ENCODE assay signal across 19 cellular contexts in genomic region chr9:109027176-109027575, GRCh38. TPM values are rescaled to one million over a fixed set of nuclear protein-coding genes. Genes with fewer than 3 reads are reported as not detected.
DNase-seq lines count a peak whose midpoint lies in the region; ATAC-seq, FAIRE-seq and TF ChIP-seq lines count a peak whose summit lies in the region.
"Had no signal": no experiment of that assay in that cellular context is flagged by ENCODE, and none has a peak within 500 bp of the region (broad histone marks: within the 10 kb centered on the region; RNA-seq: fewer than 3 reads in every experiment).

No MANE protein-coding gene starts in this region.

- H3K27ac Mint-ChIP-seq in progenitor cell of endocrine pancreas (no peak overlapping the region), Caco-2 (ENCODE audit: unreplicated experiment) (no peak overlapping the region)
- no peak overlapping the region for H3K27ac Mint-ChIP-seq in activated T-cell treated with anti-CD3 and anti-CD28 coated beads, Interleukin-2, amount 50 U/mL, for 72 hours

- TF ChIP-seq CTCF in WERI-Rb-1 (IDR thresholded peaks at IDR 0.05; ENCODE audit: low read depth, low read length) (no peak), endothelial cell of umbilical vein (IDR thresholded peaks at IDR 0.05; ENCODE audit: extremely low read depth in 1 of 2, insufficient read depth in 1 of 2, low read depth in 1 of 2, low read length in 2 of 2) (no peak), transverse colon (IDR thresholded peaks at IDR 0.05) (no peak), progenitor cell of endocrine pancreas (IDR thresholded peaks at IDR 0.05; ENCODE audit: unreplicated experiment) (no peak), Caco-2 (IDR thresholded peaks at IDR 0.05; ENCODE audit: insufficient read depth in 1 of 2, low read depth in 1 of 2, low read length in 1 of 2, severe bottlenecking in 1 of 2, unreplicated experiment in 1 of 2) (no peak)

- intact Hi-C loops in endothelial cell of umbilical vein (cut with micrococcal nuclease), result no loop called here
- intact Hi-C loops in transverse colon (cut with DNase I; ENCODE audit: low total_unique reads), result no loop called here
- intact Hi-C loops in Caco-2 (cut with micrococcal nuclease; ENCODE audit: unreplicated experiment), result no loop called here

- H3K4me3 ChIP-seq in WERI-Rb-1 (ENCODE audit: low read depth, low read length) (no peak overlapping the region), endothelial cell of umbilical vein (replicated peaks in 1 of 3; ENCODE audit: insufficient read depth in 1 of 3, low read depth in 1 of 3, low read length in 3 of 3) (no peak overlapping the region), transverse colon (no peak overlapping the region), Caco-2 (ENCODE audit: low read depth, low read length) (no peak overlapping the region)
- H3K4me3 ChIP-seq: gastrocnemius medialis, mucosa of descending colon had no signal

- TF ChIP-seq POLR2A in endothelial cell of umbilical vein (IDR thresholded peaks at IDR 0.05; ENCODE audit: low read depth, low read length) (no peak), transverse colon (IDR thresholded peaks at IDR 0.05) (no peak)

- BruUV-seq in endothelial cell of umbilical vein (replicated peaks; lab: Mats Ljungman, UMichigan) (no TSS peak), Caco-2 (replicated peaks; lab: Mats Ljungman, UMichigan) (no TSS peak)

- no peaks in the 10 kb centered on the region for H3K27me3 ChIP-seq in WERI-Rb-1 (ENCODE audit: insufficient read depth, low read depth, severe bottlenecking)
- H3K27me3 ChIP-seq in endothelial cell of umbilical vein (ENCODE audit: control insufficient read depth in 2 of 2, insufficient read depth in 2 of 2, low read length in 2 of 2), result no peaks in the 10 kb centered on the region
- H3K27me3 ChIP-seq in transverse colon, result no peaks in the 10 kb centered on the region
- H3K27me3 ChIP-seq in Caco-2 (replicated peaks; ENCODE audit: control insufficient read depth, insufficient read depth, low read length), result no peaks in the 10 kb centered on the region
- H3K27me3 ChIP-seq: BE2C, gastrocnemius medialis had no signal

- peak; percentile 19 for DNase-seq in WERI-Rb-1
- DNase-seq in endothelial cell of umbilical vein (ENCODE audit: low read depth, low spot score), result peak; percentile 51
- DNase-seq in left lobe of liver (ENCODE audit: low spot score), result no peak
- no peak for DNase-seq in transverse colon
- no peak for DNase-seq in progenitor cell of endocrine pancreas (ENCODE audit: low spot score, unreplicated experiment)
- no peak for DNase-seq in Caco-2
- no peak for DNase-seq in DMS79 treated with DMSO at 0.1 percent for 48 hours (lab: John Stamatoyannopoulos, UW)
- DNase-seq in activated T-cell treated with anti-CD3 and anti-CD28 coated beads, Interleukin-2, amount 50 U/mL, for 72 hours, result no peak
- DNase-seq: activated CD4-positive, alpha-beta T cell treated with anti-CD3 and anti-CD28 coated beads for 48 hours; BE2C; Calu3; gastrocnemius medialis; mucosa of descending colon; NCI-H1092 treated with DMSO at 0.1 percent for 48 hours; NCI-H524; nucleus accumbens; stimulated activated naive CD4-positive, alpha-beta T cell; trophoblast cell had no signal

- ATAC-seq in left lobe of liver, result peak; percentile 14
- ATAC-seq in activated T-cell treated with anti-CD3 and anti-CD28 coated beads, Interleukin-2, amount 50 U/mL, for 72 hours (replicated peaks in 1 of 2), result no peak
- ATAC-seq: gastrocnemius medialis, mucosa of descending colon had no signal

- no peak for TF ChIP-seq EP300 in transverse colon (IDR thresholded peaks at IDR 0.05; ENCODE audit: low read depth)

- no peak overlapping the region for H3K4me2 ChIP-seq in endothelial cell of umbilical vein (ENCODE audit: insufficient read depth, low read length)

- peak; percentile 35 for FAIRE-seq in endothelial cell of umbilical vein (lab: Jason Lieb, UNC)
- FAIRE-seq: endometrium had no signal

- H3K36me3 Mint-ChIP-seq in progenitor cell of endocrine pancreas (ENCODE audit: insufficient read depth) (peaks cover 6% of the 10 kb centered on the region), Caco-2 (ENCODE audit: insufficient read depth, unreplicated experiment) (peaks cover 76% of the 10 kb centered on the region)
- peaks cover 0 to 10% of the 10 kb centered on the region in 2 donors for H3K36me3 Mint-ChIP-seq in activated T-cell treated with anti-CD3 and anti-CD28 coated beads, Interleukin-2, amount 50 U/mL, for 72 hours (ENCODE audit: insufficient read depth in 2 of 2)

- dilution Hi-C loops in endothelial cell of umbilical vein (cut with MboI; ENCODE audit: extremely low pct_ligation_motif_present, low sequenced_read_pairs), result no loop called here

- H2AFZ ChIP-seq in endothelial cell of umbilical vein (ENCODE audit: low read depth, low read length), result no peak overlapping the region

- H3K9me1 ChIP-seq in endothelial cell of umbilical vein (replicated peaks; ENCODE audit: control insufficient read depth, extremely low read depth, insufficient read depth, low read length), result no peaks in the 10 kb centered on the region

- H4K20me1 ChIP-seq in endothelial cell of umbilical vein (replicated peaks; ENCODE audit: control insufficient read depth, extremely low read depth, insufficient read depth, low read length), result no peaks in the 10 kb centered on the region

- H3K9me3 ChIP-seq in WERI-Rb-1 (ENCODE audit: severe bottlenecking) (no peaks in the 10 kb centered on the region), endothelial cell of umbilical vein (replicated peaks; ENCODE audit: control insufficient read depth, insufficient read depth, low read length) (no peaks in the 10 kb centered on the region), transverse colon (no peaks in the 10 kb centered on the region), Caco-2 (no peaks in the 10 kb centered on the region)
- H3K9me3 ChIP-seq: BE2C, gastrocnemius medialis, mucosa of descending colon had no signal

- H3K4me1 ChIP-seq in endothelial cell of umbilical vein (ENCODE audit: control insufficient read depth, extremely low read depth, insufficient read depth, low read length) (peaks cover 6% of the 10 kb centered on the region), transverse colon (peaks cover 0 to 15% (median under 1%) of the 10 kb centered on the region in 4 donors), Caco-2 (0 out of 2 replicates have a peak, but pooled peaks cover 5% of the 10 kb centered on the region)
- H3K4me1 ChIP-seq: BE2C had no signal

- peaks cover 2% of the 10 kb centered on the region for H3K79me2 ChIP-seq in endothelial cell of umbilical vein (ENCODE audit: control insufficient read depth, insufficient read depth, low read length)

- H3K27me3 Mint-ChIP-seq in progenitor cell of endocrine pancreas (no peaks in the 10 kb centered on the region), Caco-2 (ENCODE audit: insufficient read depth, unreplicated experiment) (no peaks in the 10 kb centered on the region)
- H3K27me3 Mint-ChIP-seq in activated T-cell treated with anti-CD3 and anti-CD28 coated beads, Interleukin-2, amount 50 U/mL, for 72 hours (ENCODE audit: low read depth), result no peaks in the 10 kb centered on the region

- H3K27ac ChIP-seq in WERI-Rb-1, result peak overlapping the region; percentile 71
- H3K27ac ChIP-seq in endothelial cell of umbilical vein (ENCODE audit: insufficient read depth, low read depth, low read length), result no peak overlapping the region
- H3K27ac ChIP-seq in transverse colon, result peak overlapping the region in 3 of 4 donors; percentile 25 to 51 (median 27)

- H3K4me1 Mint-ChIP-seq in progenitor cell of endocrine pancreas (ENCODE audit: low read depth), result peaks cover 11% of the 10 kb centered on the region
- peaks cover 19% of the 10 kb centered on the region for H3K4me1 Mint-ChIP-seq in Caco-2 (ENCODE audit: low read depth, unreplicated experiment)
- H3K4me1 Mint-ChIP-seq in activated T-cell treated with anti-CD3 and anti-CD28 coated beads, Interleukin-2, amount 50 U/mL, for 72 hours (ENCODE audit: low read depth), result no peaks in the 10 kb centered on the region

- POLR2A ChIA-PET in endothelial cell of umbilical vein (lab: Charles Lee) (no interaction called here), Caco-2 (lab: Charles Lee) (no interaction called here)

- in situ Hi-C loops in transverse colon (cut with MboI; ENCODE audit: low pct_ligation_motif_present in 1 of 4, low pct_unique_long_range_greater_than_20kb in 1 of 4, low sequenced_read_pairs in 3 of 4), result no loop called here

- H3K36me3 ChIP-seq in WERI-Rb-1, result peaks cover 21% of the 10 kb centered on the region
- peaks cover 0 to under 1% of the 10 kb centered on the region in 2 experiments for H3K36me3 ChIP-seq in endothelial cell of umbilical vein (ENCODE audit: control insufficient read depth in 2 of 2, extremely low read depth in 1 of 2, insufficient read depth in 2 of 2, low read length in 2 of 2)
- H3K36me3 ChIP-seq in transverse colon, result peaks cover 0 to 4% (median 0%) of the 10 kb centered on the region in 4 donors
- peaks cover 1% of the 10 kb centered on the region; the same call in 1 of the 2 replicates for H3K36me3 ChIP-seq in Caco-2 (ENCODE audit: control insufficient read depth, insufficient read depth, low read length)

- H3K4me3 Mint-ChIP-seq in progenitor cell of endocrine pancreas (ENCODE audit: low read depth) (no peak overlapping the region), Caco-2 (ENCODE audit: unreplicated experiment) (no peak overlapping the region)
- no peak overlapping the region for H3K4me3 Mint-ChIP-seq in activated T-cell treated with anti-CD3 and anti-CD28 coated beads, Interleukin-2, amount 50 U/mL, for 72 hours

- CTCF ChIA-PET in endothelial cell of umbilical vein (lab: Charles Lee), result no interaction called here
- CTCF ChIA-PET in Caco-2 (lab: Charles Lee), result no interaction called here

- WGBS in transverse colon (ENCODE audit: low coverage in 1 of 2), 2 donors, result 48% methylated on average over 2 of the region's 2 CpGs; no CpG with 5 or more reads in 1 of the 2 donors

- H3K9ac ChIP-seq in endothelial cell of umbilical vein (replicated peaks; ENCODE audit: extremely low read depth, insufficient read depth, low read length), result no peak overlapping the region

- no peaks in the 10 kb centered on the region for H3K9me3 Mint-ChIP-seq in progenitor cell of endocrine pancreas (ENCODE audit: low read depth)
- H3K9me3 Mint-ChIP-seq in Caco-2 (ENCODE audit: unreplicated experiment), result no peaks in the 10 kb centered on the region
- H3K9me3 Mint-ChIP-seq in activated T-cell treated with anti-CD3 and anti-CD28 coated beads, Interleukin-2, amount 50 U/mL, for 72 hours, result no peaks in the 10 kb centered on the region

RNA-seq across cellular contexts. Expression of gene CTNNAL1, which starts 13.9 kb away (rescaled TPM):
- total RNA-seq in endothelial cell of umbilical vein, result 72.0 and 76.2 TPM in 2 replicates
- polyA plus RNA-seq in endothelial cell of umbilical vein, result 20.1 and 29.5 TPM in 2 replicates
- polyA plus RNA-seq in endothelial cell of umbilical vein (2011; cell fraction: cytosol; rRNA removed), result 67.0 and 69.8 TPM in 2 replicates
- 42.7 and 48.3 TPM in 2 replicates for polyA plus RNA-seq in endothelial cell of umbilical vein (2011; cell fraction: nucleus; rRNA removed)
- 86.2 and 115 TPM in 2 replicates for polyA plus RNA-seq in endothelial cell of umbilical vein (2012)
- 12.9 and 13.4 TPM in 2 replicates for polyA minus RNA-seq in endothelial cell of umbilical vein
- 24.4 TPM for polyA minus RNA-seq in endothelial cell of umbilical vein (2011; cell fraction: cytosol; rRNA and poly(A)+ RNA removed)
- polyA minus RNA-seq in endothelial cell of umbilical vein (2011; cell fraction: nucleus; rRNA and poly(A)+ RNA removed), result 24.6 and 29.6 TPM in 2 replicates
- total RNA-seq in left lobe of liver, result 11.0 TPM
- total RNA-seq in transverse colon, result 10 to 100 TPM in 1 of 4 donors, 1 to 10 TPM in 3; 6.0 to 12.1 (median 8.1) TPM
- 42.8 and 47.8 TPM in 2 replicates for total RNA-seq in progenitor cell of endocrine pancreas
- 107 and 111 TPM in 2 replicates for total RNA-seq in Caco-2 (2022)
- total RNA-seq in activated T-cell treated with anti-CD3 and anti-CD28 coated beads, Interleukin-2, amount 50 U/mL, for 72 hours, result 10 to 100 TPM; 17.9 to 22.1 TPM

Comparison
In these comparisons a context has a peak if more than half of its experiments do, and no peak if none do; other contexts are left out.
1. DNase-seq: peak in WERI-Rb-1 (single experiment) and endothelial cell of umbilical vein (single experiment); none in left lobe of liver (single experiment), transverse colon (single experiment), progenitor cell of endocrine pancreas (single experiment), Caco-2 (0 of 2), DMS79 treated with DMSO at 0.1 percent for 48 hours (single experiment) and activated T-cell treated with anti-CD3 and anti-CD28 coated beads, Interleukin-2, amount 50 U/mL, for 72 hours (0 of 2).